In genomic region chr1:100646000-100646399, GRCh38 we compare ENCODE assay signal across 1 cellular context.
TF ChIP-seq lines count a peak whose summit lies in the region.

No MANE protein-coding gene starts in this region.

TF ChIP-seq in IMR-90, 13 proteins besides CTCF, POLR2A, EP300 and RAD21 (continued from another document):
- TF ChIP-seq CHD1 (IDR thresholded peaks at IDR 0.05; ENCODE audit: low read depth, low read length): no peak
